8 cellular contexts compared by ENCODE assay signal in the genomic region with DNA sequence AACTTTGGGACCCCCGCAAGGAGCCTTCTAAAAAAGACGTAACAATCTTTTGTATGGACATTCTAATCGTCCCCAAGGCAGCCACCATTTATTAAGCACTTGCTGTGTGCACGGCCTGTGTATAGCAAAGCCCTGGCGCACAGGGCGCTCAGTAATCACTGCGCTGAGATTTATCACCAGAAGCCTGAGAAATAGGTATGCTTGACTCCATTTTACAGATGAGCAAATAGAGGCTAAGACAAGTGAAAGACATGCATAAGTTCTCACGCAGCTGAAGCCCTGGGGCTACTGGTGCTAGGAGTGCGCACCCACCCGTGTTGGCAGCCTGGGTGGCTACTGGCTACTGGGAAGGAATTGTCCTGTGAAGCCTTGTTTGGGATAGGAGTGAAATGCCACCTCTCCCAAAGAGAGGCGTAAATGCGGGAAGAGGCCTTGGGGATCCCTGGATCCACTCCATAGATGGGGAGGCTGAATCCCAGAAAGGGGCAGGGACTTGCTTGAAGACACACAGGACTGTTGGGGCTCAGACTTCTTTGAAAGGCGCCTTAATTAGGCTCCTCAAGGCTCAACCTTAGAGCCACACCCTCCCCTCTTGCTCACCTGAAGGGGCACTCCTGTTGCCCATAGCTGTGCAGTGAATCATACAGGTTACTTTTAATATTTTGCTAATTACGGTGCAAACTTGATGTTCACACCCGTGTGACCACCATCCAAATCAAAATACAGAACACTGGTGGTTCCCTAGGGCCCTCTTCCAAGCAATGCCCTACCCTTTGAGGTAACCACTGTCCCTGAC. TPM values are rescaled to one million over a fixed set of nuclear protein-coding genes. Genes with fewer than 3 reads are reported as not detected.
DNase-seq lines count a peak whose midpoint lies in the region; ATAC-seq, FAIRE-seq and TF ChIP-seq lines count a peak whose summit lies in the region.

No MANE protein-coding gene starts in this region.

- ATAC-seq in HG03521 (IDR thresholded peaks at IDR 0.05; ENCODE audit: unreplicated experiment): peak; percentile 3
- no peak for ATAC-seq in HG03565 (IDR thresholded peaks at IDR 0.05; ENCODE audit: unreplicated experiment)
- no peak for ATAC-seq in HG02981 (IDR thresholded peaks at IDR 0.05; ENCODE audit: unreplicated experiment)

- H3K9ac ChIP-seq in muscle layer of colon (ENCODE audit: low read length): no peak overlapping the region

- H3K4me3 ChIP-seq in muscle layer of colon (ENCODE audit: low read depth in 1 of 2, low read length in 2 of 2): peak overlapping the region; percentile 64 to 71

- DNase-seq in GM12891 (ENCODE audit: insufficient read length, low spot score) (no peak), cerebellum (ENCODE audit: low spot score) (peak; percentile 20), NCI-H510A treated with DMSO at 0.1 percent for 48 hours (lab: John Stamatoyannopoulos, UW) (no peak), NCI-H1092 treated with DMSO at 0.1 percent for 48 hours (lab: John Stamatoyannopoulos, UW) (no peak)

- H3K4me1 ChIP-seq in muscle layer of colon (ENCODE audit: insufficient read depth, low read length): peaks cover 21% of the 10 kb centered on the region

- no peaks in the 10 kb centered on the region for H3K27me3 ChIP-seq in muscle layer of colon (ENCODE audit: control insufficient read depth in 1 of 2, insufficient read depth in 2 of 2, low read length in 2 of 2)

- H3K9me3 ChIP-seq in muscle layer of colon (ENCODE audit: low read length): no peaks in the 10 kb centered on the region

- H3K36me3 ChIP-seq in muscle layer of colon (ENCODE audit: insufficient read depth, low read length): no peaks in the 10 kb centered on the region

- H3K27ac ChIP-seq in muscle layer of colon (ENCODE audit: low read depth, low read length): peak overlapping the region; percentile 89

- TF ChIP-seq POLR2A in GM12891 (IDR thresholded peaks at IDR 0.05; ENCODE audit: low read depth, low read length): no peak

- peak; percentile 61 for FAIRE-seq in GM12891 (lab: Jason Lieb, UNC)

TF ChIP-seq in GM12891, 5 proteins besides CTCF, POLR2A, EP300 and RAD21:
- TF ChIP-seq POLR2AphosphoS5 (IDR thresholded peaks at IDR 0.05; ENCODE audit: low read depth, low read length) (no peak), POU2F2 (IDR thresholded peaks at IDR 0.05; ENCODE audit: low read depth, low read length) (no peak), PAX5 (IDR thresholded peaks at IDR 0.05; ENCODE audit: insufficient read depth, low read length, severe bottlenecking) (no peak), SPI1 (IDR thresholded peaks at IDR 0.05; ENCODE audit: low read depth, low read length) (no peak), TAF1 (IDR thresholded peaks at IDR 0.05; ENCODE audit: low read depth, low read length) (no peak)

RNA-seq across cellular contexts. Expression of gene NATD1, which starts 0.6 kb away (rescaled TPM):
- 0.59 TPM for polyA plus RNA-seq in GM12891 (2012; ENCODE audit: low read depth, missing spikeins)
- 2.4 TPM for total RNA-seq in cerebellum

RNA-seq across cellular contexts. Expression of gene MAP2K3, which starts 30.7 kb away (rescaled TPM):
- 15.2 TPM for polyA plus RNA-seq in GM12891 (2012; ENCODE audit: low read depth, missing spikeins)
- 4.8 TPM for total RNA-seq in cerebellum

RNA-seq across cellular contexts. Expression of gene TMEM11, which starts 39.9 kb away (rescaled TPM):
- polyA plus RNA-seq in GM12891 (2012; ENCODE audit: low read depth, missing spikeins): 21.1 TPM
- total RNA-seq in cerebellum: 9.0 TPM
